9 cellular contexts compared by ENCODE assay signal in genomic region chr3:30747771-30748281, GRCh38.
DNase-seq lines count a peak whose midpoint lies in the region; ATAC-seq and TF ChIP-seq lines count a peak whose summit lies in the region.
"Had no signal": no experiment of that assay in that cellular context is flagged by ENCODE, and none has a peak within 500 bp of the region (broad histone marks: within the 10 kb centered on the region; RNA-seq: fewer than 3 reads in every experiment).

No MANE protein-coding gene starts in this region.

- H3K27me3 Mint-ChIP-seq in osteocyte (ENCODE audit: unreplicated experiment) = no peaks in the 10 kb centered on the region

- no peak overlapping the region for H3K27ac Mint-ChIP-seq in osteocyte (ENCODE audit: unreplicated experiment)
- H3K27ac Mint-ChIP-seq: activated CD4-positive, alpha-beta memory T cell treated with anti-CD3 and anti-CD28 coated beads for 36 hours had no signal

- no peaks in the 10 kb centered on the region for H3K36me3 Mint-ChIP-seq in osteocyte (ENCODE audit: unreplicated experiment)
- H3K36me3 Mint-ChIP-seq: activated CD4-positive, alpha-beta memory T cell treated with anti-CD3 and anti-CD28 coated beads for 36 hours had no signal

- H3K4me3 ChIP-seq in epithelial cell of proximal tubule (ENCODE audit: low read depth, low read length) = no peak overlapping the region

- intact Hi-C loops in posterior vena cava (cut with DNase I) = no loop called here

- no peaks in the 10 kb centered on the region for H3K9me3 Mint-ChIP-seq in osteocyte (ENCODE audit: unreplicated experiment)
- H3K9me3 Mint-ChIP-seq: activated CD4-positive, alpha-beta memory T cell treated with anti-CD3 and anti-CD28 coated beads for 36 hours had no signal

- no peak for ATAC-seq in HG02588 (IDR thresholded peaks at IDR 0.05; ENCODE audit: unreplicated experiment)

- TF ChIP-seq CTCF in epithelial cell of proximal tubule (conservative IDR thresholded peaks at IDR 0.05; ENCODE audit: low read depth, low read length) (peak; percentile 76), osteocyte (IDR thresholded peaks at IDR 0.05) (peak; percentile 69)

- TF ChIP-seq POLR2A in erythroblast (IDR thresholded peaks at IDR 0.05; ENCODE audit: low read length) = no peak

- DNase-seq in EL (peak; percentile 59), NCI-H69 (lab: John Stamatoyannopoulos, UW) (peak; percentile 50), epithelial cell of proximal tubule (ENCODE audit: low read depth) (no peak), osteocyte (ENCODE audit: extremely low spot score, unreplicated experiment) (no peak), erythroblast (lab: John Stamatoyannopoulos, UW) (no peak), mesenteric fat pad (ENCODE audit: low spot score) (no peak), posterior vena cava (ENCODE audit: low spot score) (no peak)
- DNase-seq: activated CD4-positive, alpha-beta memory T cell treated with anti-CD3 and anti-CD28 coated beads for 36 hours had no signal

- no peak overlapping the region for H3K4me3 Mint-ChIP-seq in osteocyte (ENCODE audit: unreplicated experiment)
- H3K4me3 Mint-ChIP-seq: activated CD4-positive, alpha-beta memory T cell treated with anti-CD3 and anti-CD28 coated beads for 36 hours had no signal

- H3K4me1 Mint-ChIP-seq in osteocyte (ENCODE audit: unreplicated experiment) = peaks cover 12% of the 10 kb centered on the region

Comparison
In these comparisons a context has a peak if more than half of its experiments do, and no peak if none do; other contexts are left out.
1. DNase-seq: peak in EL (single experiment) and NCI-H69 (single experiment); none in epithelial cell of proximal tubule (single experiment), osteocyte (single experiment), erythroblast (0 of 2), mesenteric fat pad (single experiment) and posterior vena cava (single experiment).